In the genomic region with DNA sequence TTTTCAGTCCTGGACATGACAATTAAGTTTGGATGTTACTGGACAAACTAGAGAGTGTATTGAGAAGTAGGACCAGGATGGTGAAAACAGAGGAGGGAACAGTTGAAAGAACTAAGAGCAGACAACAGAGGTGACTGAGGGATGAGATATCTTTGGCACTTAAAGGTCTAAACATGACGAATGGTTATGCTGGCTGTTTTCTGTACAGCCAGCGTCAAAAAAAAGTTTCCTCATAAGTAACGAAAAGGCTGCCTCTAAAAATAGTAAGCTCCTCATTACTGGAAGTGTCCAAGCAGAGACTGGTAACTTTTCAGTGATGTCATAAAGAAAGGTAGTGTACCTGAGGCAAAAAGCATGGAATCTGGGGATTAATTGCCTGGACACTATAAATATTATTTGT, we compare ENCODE assay signal across 30 cellular contexts.
"Had no signal": no experiment of that assay in that cellular context is flagged by ENCODE, and none has a peak within 500 bp of the region (broad histone marks: within the 10 kb centered on the region; RNA-seq: fewer than 3 reads in every experiment).

No MANE protein-coding gene starts in this region.

- H3K36me3 ChIP-seq: brain microvascular endothelial cell, esophagus squamous epithelium, gastroesophageal sphincter had no signal

- H3K27me3 ChIP-seq: brain microvascular endothelial cell, esophagus squamous epithelium, gastroesophageal sphincter had no signal

- DNase-seq: activated CD4-positive, alpha-beta T cell treated with anti-CD3 and anti-CD28 coated beads for 1 hour; activated CD4-positive, alpha-beta T cell treated with anti-CD3 and anti-CD28 coated beads for 4 hours; activated CD4-positive, alpha-beta T cell treated with anti-CD3 and anti-CD28 coated beads, Interleukin-2, amount 50 U/mL, for 1 hour; activated CD4-positive, alpha-beta T cell treated with anti-CD3 and anti-CD28 coated beads, Interleukin-2, amount 50 U/mL, for 48 hours; activated CD8-positive, alpha-beta memory T cell treated with anti-CD3 and anti-CD28 coated beads for 24 hours; activated CD8-positive, alpha-beta T cell treated with anti-CD3 and anti-CD28 coated beads for 36 hours; activated effector memory CD4-positive, alpha-beta T cell treated with Interleukin-2 at 50 U/mL for 16 hours; activated gamma-delta T cell treated with Interleukin-2 at 50 U/mL for 16 hours; activated naive CD4-positive, alpha-beta T cell treated with anti-CD3 and anti-CD28 coated beads, Interleukin-2, amount 50 U/mL, for 16 hours; activated naive CD4-positive, alpha-beta T cell treated with Interleukin-2 at 50 U/mL for 16 hours; activated T-cell treated with anti-CD3 and anti-CD28 coated beads, Interleukin-2, amount 50 U/mL, for 4 hours; amniotic stem cell; anterior cingulate cortex; brain microvascular endothelial cell; caudate nucleus; cortex of kidney; dermis blood vessel endothelial cell; effector CD4-positive, alpha-beta T cell; esophagus squamous epithelium; foreskin melanocyte; T-helper 1 cell; T-helper 17 cell; T1000 had no signal

- H3K27ac Mint-ChIP-seq: activated CD8-positive, alpha-beta T cell treated with anti-CD3 and anti-CD28 coated beads for 36 hours; activated naive CD8-positive, alpha-beta T cell; activated T-helper 17 cell treated with anti-CD3 and anti-CD28 coated beads, Interleukin-2, amount 50 U/mL, for 72 hours; T-helper 17 cell; T-helper 2 cell treated with Interferon-gamma antibody and Interleukin-4, amounts not matched to agents 5 μg/mL and 100 μg/mL, for 36 hours; WTC11 had no signal

- H3K4me1 Mint-ChIP-seq: activated T-helper 17 cell treated with anti-CD3 and anti-CD28 coated beads, Interleukin-2, amount 50 U/mL, for 72 hours; T-helper 17 cell had no signal

- H3K36me3 Mint-ChIP-seq: WTC11 had no signal

- H3K27ac ChIP-seq: brain microvascular endothelial cell, epithelial cell of prostate, esophagus squamous epithelium, gastroesophageal sphincter, VCaP had no signal

- H3K9me3 Mint-ChIP-seq: activated CD8-positive, alpha-beta T cell treated with anti-CD3 and anti-CD28 coated beads for 36 hours; activated T-cell treated with anti-CD3 and anti-CD28 coated beads, Interleukin-2, amount 50 U/mL, for 4 hours; activated T-helper 17 cell treated with anti-CD3 and anti-CD28 coated beads, Interleukin-2, amount 50 U/mL, for 72 hours; T-helper 2 cell treated with Interferon-gamma antibody and Interleukin-4, amounts not matched to agents 5 μg/mL and 100 μg/mL, for 36 hours had no signal

- ATAC-seq: activated CD8-positive, alpha-beta T cell treated with anti-CD3 and anti-CD28 coated beads for 36 hours; activated T-cell treated with anti-CD3 and anti-CD28 coated beads, Interleukin-2, amount 50 U/mL, for 4 hours; activated T-helper 17 cell treated with anti-CD3 and anti-CD28 coated beads, Interleukin-2, amount 50 U/mL, for 72 hours; gastroesophageal sphincter; T-helper 17 cell; WTC11 had no signal

- H3K4me3 Mint-ChIP-seq: activated CD8-positive, alpha-beta T cell treated with anti-CD3 and anti-CD28 coated beads for 36 hours; activated naive CD8-positive, alpha-beta T cell; activated T-cell treated with anti-CD3 and anti-CD28 coated beads, Interleukin-2, amount 50 U/mL, for 4 hours; activated T-helper 17 cell treated with anti-CD3 and anti-CD28 coated beads, Interleukin-2, amount 50 U/mL, for 72 hours; T-helper 17 cell; T-helper 2 cell treated with Interferon-gamma antibody and Interleukin-4, amounts not matched to agents 5 μg/mL and 100 μg/mL, for 36 hours; WTC11 had no signal

- H3K4me3 ChIP-seq: esophagus squamous epithelium, gastroesophageal sphincter had no signal

- H3K9me3 ChIP-seq: esophagus squamous epithelium, gastroesophageal sphincter had no signal
